8 cellular contexts compared by ENCODE assay signal in the genomic region with DNA sequence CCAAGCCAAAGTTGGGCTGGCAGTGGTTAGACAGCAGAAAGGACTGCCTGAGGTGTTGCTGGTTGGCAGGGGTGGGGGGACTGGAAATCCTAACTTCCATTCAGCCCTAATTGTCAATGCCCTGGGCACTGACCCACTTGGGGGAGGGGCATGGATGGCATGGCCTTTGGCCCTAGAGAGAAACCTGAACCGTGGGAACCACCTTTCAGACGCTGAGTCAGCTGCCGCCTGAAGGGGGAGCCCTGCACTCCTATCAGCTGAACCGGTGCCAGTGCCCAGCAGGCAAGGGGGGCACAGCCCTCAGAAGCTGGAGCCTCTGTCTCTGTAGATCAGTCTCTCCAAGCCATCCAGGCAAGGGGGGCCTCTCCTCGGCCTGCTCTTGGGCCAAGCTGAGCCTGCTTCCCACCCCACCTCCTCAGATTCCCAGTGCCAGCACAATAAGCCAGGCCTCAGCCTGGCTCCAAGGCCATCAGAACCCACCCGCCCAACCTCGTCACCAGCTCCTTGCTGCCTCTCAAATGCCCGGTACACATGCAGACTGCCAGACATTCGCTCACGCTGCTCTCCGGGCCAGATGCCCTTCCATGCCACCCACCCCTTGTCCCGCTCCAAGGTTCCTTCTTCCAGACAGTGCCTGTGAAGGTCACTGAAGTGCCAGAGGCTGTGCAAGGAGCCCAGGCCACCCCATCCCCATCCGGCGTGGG. TPM values are rescaled to one million over a fixed set of nuclear protein-coding genes. Genes with fewer than 3 reads are reported as not detected.
DNase-seq lines count a peak whose midpoint lies in the region; ATAC-seq and TF ChIP-seq lines count a peak whose summit lies in the region.

No MANE protein-coding gene starts in this region.

- POLR2A ChIA-PET in activated CD8-positive, alpha-beta T cell treated with anti-CD3 and anti-CD28 coated beads for 36 hours (lab: Charles Lee), result no interaction called here

- CTCF ChIA-PET in activated CD8-positive, alpha-beta T cell treated with anti-CD3 and anti-CD28 coated beads for 36 hours (lab: Charles Lee), result interaction anchor here (1.0 to 1.8 kb wide), 11 partner anchors 9 to 201 kb away, joined by 3 to 10 read pairs (median 4); no protein-coding TSS in a partner anchor

- no peaks in the 10 kb centered on the region for H3K4me1 Mint-ChIP-seq in activated CD8-positive, alpha-beta T cell treated with anti-CD3 and anti-CD28 coated beads for 36 hours (ENCODE audit: low read depth)
- H3K4me1 Mint-ChIP-seq in nephron progenitor cell, result no peaks in the 10 kb centered on the region

- no peak for TF ChIP-seq POLR2A in esophagus muscularis mucosa (IDR thresholded peaks at IDR 0.05; ENCODE audit: low read depth)

- TF ChIP-seq CTCF in activated CD8-positive, alpha-beta T cell treated with anti-CD3 and anti-CD28 coated beads for 36 hours (IDR thresholded peaks at IDR 0.05), result peak; percentile 68
- TF ChIP-seq CTCF in esophagus muscularis mucosa (IDR thresholded peaks at IDR 0.05) (peak; percentile 53 to 69 (median 53)), nephron progenitor cell (IDR thresholded peaks at IDR 0.05) (peak; percentile 52), tibial artery (IDR thresholded peaks at IDR 0.05) (peak; percentile 46 to 52)

- no peak overlapping the region for H3K4me3 Mint-ChIP-seq in activated CD8-positive, alpha-beta T cell treated with anti-CD3 and anti-CD28 coated beads for 36 hours
- no peak overlapping the region for H3K4me3 Mint-ChIP-seq in nephron progenitor cell

- WGBS in esophagus muscularis mucosa, result 28% methylated on average over 10 of the region's 14 CpGs

- no peak overlapping the region for H3K27ac Mint-ChIP-seq in activated CD8-positive, alpha-beta T cell treated with anti-CD3 and anti-CD28 coated beads for 36 hours
- H3K27ac Mint-ChIP-seq in nephron progenitor cell, result no peak overlapping the region

- H3K27me3 Mint-ChIP-seq in activated CD8-positive, alpha-beta T cell treated with anti-CD3 and anti-CD28 coated beads for 36 hours, result peaks cover 11% of the 10 kb centered on the region
- peaks cover 70% of the 10 kb centered on the region for H3K27me3 Mint-ChIP-seq in nephron progenitor cell (ENCODE audit: low read depth, poor library complexity)

- DNase-seq in NCI-H82 (lab: John Stamatoyannopoulos, UW) (peak; percentile 66), NCI-H82 treated with DMSO at 0.1 percent for 48 hours (lab: John Stamatoyannopoulos, UW; ENCODE audit: unreplicated experiment) (no peak), NCI-H460 (ENCODE audit: extremely low read depth, low read depth) (peak; percentile 48), esophagus muscularis mucosa (ENCODE audit: extremely low spot score) (no peak), nephron progenitor cell (peak; percentile 58), tibial artery (peak; percentile 69 to 94), GF-D8 (lab: John Stamatoyannopoulos, UW) (no peak)
- DNase-seq in activated CD8-positive, alpha-beta T cell treated with anti-CD3 and anti-CD28 coated beads for 36 hours, result peak; percentile 72

- no peaks in the 10 kb centered on the region for H3K36me3 Mint-ChIP-seq in activated CD8-positive, alpha-beta T cell treated with anti-CD3 and anti-CD28 coated beads for 36 hours (ENCODE audit: low read depth)
- H3K36me3 Mint-ChIP-seq in nephron progenitor cell (ENCODE audit: low read depth), result no peaks in the 10 kb centered on the region

- no peak for TF ChIP-seq EP300 in esophagus muscularis mucosa (IDR thresholded peaks at IDR 0.05)

- peak overlapping the region; percentile 92 to 96 (median 94) for H3K27ac ChIP-seq in esophagus muscularis mucosa (replicated peaks in 1 of 4)
- H3K27ac ChIP-seq in tibial artery, result peak overlapping the region; percentile 87 to 91

- H3K4me1 ChIP-seq in esophagus muscularis mucosa (peaks cover 69 to 82% (median 78%) of the 10 kb centered on the region in 4 donors), tibial artery (peaks cover 0 to 97% (median 79%) of the 10 kb centered on the region in 4 donors)

- H3K9me3 Mint-ChIP-seq in activated CD8-positive, alpha-beta T cell treated with anti-CD3 and anti-CD28 coated beads for 36 hours, result no peaks in the 10 kb centered on the region
- H3K9me3 Mint-ChIP-seq in nephron progenitor cell, result peaks cover 4% of the 10 kb centered on the region

- H3K4me3 ChIP-seq in esophagus muscularis mucosa, result peak overlapping the region in 3 of 4 donors; percentile 56 to 60 (median 57)
- peak overlapping the region; percentile 3 to 55 for H3K4me3 ChIP-seq in tibial artery

- intact Hi-C loops in activated CD8-positive, alpha-beta T cell treated with anti-CD3 and anti-CD28 coated beads for 36 hours (cut with micrococcal nuclease), result no loop called here
- intact Hi-C loops in esophagus muscularis mucosa (cut with DNase I) (no loop called here), tibial artery (cut with DNase I; ENCODE audit: low total_unique reads) (no loop called here)

- H3K36me3 ChIP-seq in esophagus muscularis mucosa (peaks cover 14 to 45% (median 39%) of the 10 kb centered on the region in 4 donors), tibial artery (peaks cover 30 to 43% (median 37%) of the 10 kb centered on the region in 3 donors)

- H3K9me3 ChIP-seq in esophagus muscularis mucosa, result no peaks in the 10 kb centered on the region
- no peaks in the 10 kb centered on the region for H3K9me3 ChIP-seq in tibial artery

- ATAC-seq in activated CD8-positive, alpha-beta T cell treated with anti-CD3 and anti-CD28 coated beads for 36 hours, result peak; percentile 93

- no peaks in the 10 kb centered on the region for H3K27me3 ChIP-seq in esophagus muscularis mucosa
- H3K27me3 ChIP-seq in tibial artery, result no peaks in the 10 kb centered on the region

RNA-seq across cellular contexts. Expression of a gene that starts 11.6 kb away (rescaled TPM):
- 0.27 TPM in 1 of 2 replicates, not detected in the other for total RNA-seq in NCI-H460 (2014; rRNA removed; shearing (Covaris generic))
- 2.8 TPM in 1 of 2 replicates, not detected in the other for polyA plus RNA-seq in NCI-H460 (2014; cell fraction: nucleus; rRNA removed)
- total RNA-seq in activated CD8-positive, alpha-beta T cell treated with anti-CD3 and anti-CD28 coated beads for 36 hours, result not detected
- 100 to 1,000 TPM; 139 to 354 (median 244) TPM for total RNA-seq in esophagus muscularis mucosa

RNA-seq across cellular contexts. Expression of a gene that starts 29.6 kb away (rescaled TPM):
- total RNA-seq in NCI-H460 (2014; rRNA removed; shearing (Covaris generic)), result not detected in 2 replicates
- polyA plus RNA-seq in NCI-H460 (2014; cell fraction: nucleus; rRNA removed), result not detected in 2 replicates
- not detected for total RNA-seq in activated CD8-positive, alpha-beta T cell treated with anti-CD3 and anti-CD28 coated beads for 36 hours
- 1 to 10 TPM in 2 of 4 donors, under 1 TPM in 1, not detected in 1; 0.45 to 1.8 (median 1.7) TPM for total RNA-seq in esophagus muscularis mucosa

RNA-seq across cellular contexts. Expression of a gene that starts 56.8 kb away (rescaled TPM):
- total RNA-seq in NCI-H460 (2014; rRNA removed; shearing (Covaris generic)), result 39.9 and 44.7 TPM in 2 replicates
- polyA plus RNA-seq in NCI-H460 (2014; cell fraction: nucleus; rRNA removed), result 33.0 and 43.0 TPM in 2 replicates
- 10 to 100 TPM; 58.1 to 61.9 TPM for total RNA-seq in activated CD8-positive, alpha-beta T cell treated with anti-CD3 and anti-CD28 coated beads for 36 hours
- total RNA-seq in esophagus muscularis mucosa, result 100 to 1,000 TPM in 1 of 4 donors, 10 to 100 TPM in 3; 61.5 to 101 (median 92.9) TPM

Comparison
In these comparisons a context has a peak if more than half of its experiments do, and no peak if none do; other contexts are left out.
1. DNase-seq: peak in NCI-H82 (single experiment), NCI-H460 (single experiment), activated CD8-positive, alpha-beta T cell treated with anti-CD3 and anti-CD28 coated beads for 36 hours (single experiment), nephron progenitor cell (single experiment) and tibial artery (2 of 2); none in NCI-H82 treated with DMSO at 0.1 percent for 48 hours (single experiment), esophagus muscularis mucosa (single experiment) and GF-D8 (single experiment).
2. RNA of a gene that starts 11.6 kb away (total RNA-seq): 139 to 354 TPM in esophagus muscularis mucosa; 0.27 TPM in NCI-H460 and not detected in activated CD8-positive, alpha-beta T cell treated with anti-CD3 and anti-CD28 coated beads for 36 hours; every median in the first group is over 100 times any median in the second.
3. Peak in every context shown above with its lines, with median percentiles within 50 percentile points of each other: CTCF ChIP-seq.